Comparison of ENCODE assay signal across 17 cellular contexts in the genomic region with DNA sequence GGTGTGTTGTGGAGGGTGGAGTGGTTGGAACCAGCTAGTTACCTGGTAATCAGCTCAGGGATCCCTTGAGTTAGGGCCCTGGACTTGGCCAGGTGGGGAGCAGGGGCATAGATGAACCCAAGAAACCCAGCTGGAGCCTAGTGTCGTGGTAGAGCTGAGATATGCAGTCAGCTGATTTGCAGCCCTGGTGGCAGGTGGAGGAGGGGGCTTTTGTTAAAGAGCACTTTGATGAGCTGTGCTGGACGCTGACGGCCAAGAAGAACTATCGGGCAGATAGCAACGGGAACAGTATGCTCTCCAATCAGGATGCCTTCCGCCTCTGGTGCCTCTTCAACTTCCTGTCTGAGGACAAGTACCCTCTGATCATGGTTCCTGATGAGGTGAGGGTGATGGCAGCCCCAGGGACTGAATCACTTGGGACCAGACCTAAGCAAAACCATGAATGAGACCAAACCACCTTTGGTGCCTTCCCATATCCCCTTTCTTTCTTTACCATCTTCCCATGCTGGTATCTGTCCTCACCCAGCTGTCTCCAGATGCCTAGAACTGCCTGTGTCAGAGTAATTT. TPM values are rescaled to one million over a fixed set of nuclear protein-coding genes. Genes with fewer than 3 reads are reported as not detected.
DNase-seq lines count a peak whose midpoint lies in the region; ATAC-seq, FAIRE-seq and TF ChIP-seq lines count a peak whose summit lies in the region.
"Had no signal": no experiment of that assay in that cellular context is flagged by ENCODE, and none has a peak within 500 bp of the region (broad histone marks: within the 10 kb centered on the region; RNA-seq: fewer than 3 reads in every experiment).

No MANE protein-coding gene starts in this region.

- no peak for TF ChIP-seq CTCF in RWPE1 (conservative IDR thresholded peaks at IDR 0.05; ENCODE audit: low read depth)

- CTCF ChIA-PET in RWPE1 (lab: Yijun Ruan, JAX), result interaction anchor here (0.9 to 1.4 kb wide), 2 partner anchors 12 to 15 kb away, joined by 3 to 4 read pairs; a partner anchor contains a TSS

- peak overlapping the region; percentile 37 for H3K4me3 Mint-ChIP-seq in activated T-cell treated with anti-CD3 and anti-CD28 coated beads, Interleukin-2, amount 50 U/mL, for 24 hours
- peak overlapping the region; percentile 75 for H3K4me3 Mint-ChIP-seq in central memory CD8-positive, alpha-beta T cell
- H3K4me3 Mint-ChIP-seq: GM23338 had no signal

- DNase-seq in activated T-cell treated with anti-CD3 and anti-CD28 coated beads, Interleukin-2, amount 50 U/mL, for 24 hours, result peak; percentile 55
- DNase-seq in activated T-cell treated with anti-CD3 and anti-CD28 coated beads, Interleukin-2, amount 50 U/mL, for 1 hour, result no peak
- DNase-seq in RWPE1 (ENCODE audit: low spot score) (no peak), NCI-H510A (lab: John Stamatoyannopoulos, UW) (no peak), SHP77 treated with DMSO at 0.1 percent for 48 hours (lab: John Stamatoyannopoulos, UW) (no peak), small intestine (no peak)
- no peak for DNase-seq in central memory CD8-positive, alpha-beta T cell (ENCODE audit: low spot score in 2 of 2)
- peak; percentile 50 for DNase-seq in stimulated activated CD8-positive, alpha-beta memory T cell treated with anti-CD3 and anti-CD28 coated beads, Interleukin-4, amount 100 ng/mL, for 48 hours
- DNase-seq: dermis blood vessel endothelial cell, DMS79 treated with DMSO at 0.1 percent for 48 hours, NCI-H1105, SHP77, uterus had no signal

- H3K9me3 ChIP-seq in small intestine (ENCODE audit: control insufficient read depth, low read depth), result no peaks in the 10 kb centered on the region
- H3K9me3 ChIP-seq: sigmoid colon, uterus had no signal

- no peak overlapping the region for H3K4me3 ChIP-seq in small intestine (ENCODE audit: low read depth in 1 of 2, low read length in 2 of 2)
- H3K4me3 ChIP-seq: GM23338, sigmoid colon, uterus had no signal

- POLR2A ChIA-PET in RWPE1 (lab: Yijun Ruan, JAX; ENCODE audit: low non-redundant PET), result interaction anchor here (0.6 kb wide), 1 partner anchor 37 kb away, joined by 3 read pairs; no protein-coding TSS in a partner anchor

- no peaks in the 10 kb centered on the region for H3K36me3 ChIP-seq in small intestine (ENCODE audit: control insufficient read depth in 2 of 2, insufficient read depth in 2 of 2, low read length in 2 of 2)
- H3K36me3 ChIP-seq: sigmoid colon, uterus had no signal

- no peak for ATAC-seq in central memory CD8-positive, alpha-beta T cell (replicated peaks; ENCODE audit: extremely low read depth, poor library complexity, severe bottlenecking)
- ATAC-seq: GM23338 had no signal

- no peaks in the 10 kb centered on the region for H3K27me3 Mint-ChIP-seq in activated T-cell treated with anti-CD3 and anti-CD28 coated beads, Interleukin-2, amount 50 U/mL, for 24 hours
- H3K27me3 Mint-ChIP-seq in central memory CD8-positive, alpha-beta T cell, result no peaks in the 10 kb centered on the region

- H3K27me3 ChIP-seq in small intestine (ENCODE audit: control insufficient read depth in 2 of 2, insufficient read depth in 2 of 2, low read length in 2 of 2), result no peaks in the 10 kb centered on the region
- H3K27me3 ChIP-seq: sigmoid colon, uterus had no signal

- H3K36me3 Mint-ChIP-seq in activated T-cell treated with anti-CD3 and anti-CD28 coated beads, Interleukin-2, amount 50 U/mL, for 24 hours (ENCODE audit: low read depth), result peaks cover 85% of the 10 kb centered on the region
- peaks cover 60% of the 10 kb centered on the region for H3K36me3 Mint-ChIP-seq in central memory CD8-positive, alpha-beta T cell (ENCODE audit: insufficient read depth)

- peak overlapping the region; percentile 96 for H3K27ac Mint-ChIP-seq in activated T-cell treated with anti-CD3 and anti-CD28 coated beads, Interleukin-2, amount 50 U/mL, for 24 hours
- peak overlapping the region; percentile 93 for H3K27ac Mint-ChIP-seq in central memory CD8-positive, alpha-beta T cell (ENCODE audit: low read depth)
- H3K27ac Mint-ChIP-seq: GM23338 had no signal

- 75 to 82% (median 77%) methylated on average over 6 of the region's 6 CpGs for WGBS in small intestine, 3 donors

- H3K27ac ChIP-seq in RWPE1 (peak overlapping the region; percentile 9; the same call in 1 of the 2 replicates), small intestine (ENCODE audit: low read depth in 1 of 2, low read length in 1 of 2) (peak overlapping the region in 1 of 2 donors; percentile 35)
- H3K27ac ChIP-seq: sigmoid colon, uterus had no signal

- H3K9me3 Mint-ChIP-seq in activated T-cell treated with anti-CD3 and anti-CD28 coated beads, Interleukin-2, amount 50 U/mL, for 24 hours, result no peaks in the 10 kb centered on the region
- H3K9me3 Mint-ChIP-seq in central memory CD8-positive, alpha-beta T cell, result no peaks in the 10 kb centered on the region
- H3K9me3 Mint-ChIP-seq: GM23338 had no signal

- H3K4me1 ChIP-seq in small intestine (ENCODE audit: control insufficient read depth in 2 of 2, insufficient read depth in 1 of 2, low read depth in 1 of 2, low read length in 1 of 2), result no peaks in the 10 kb centered on the region
- H3K4me1 ChIP-seq: sigmoid colon, uterus had no signal

- peaks cover 85% of the 10 kb centered on the region for H3K4me1 Mint-ChIP-seq in activated T-cell treated with anti-CD3 and anti-CD28 coated beads, Interleukin-2, amount 50 U/mL, for 24 hours (ENCODE audit: low read depth)
- H3K4me1 Mint-ChIP-seq in central memory CD8-positive, alpha-beta T cell, result peaks cover 84% of the 10 kb centered on the region
- H3K4me1 Mint-ChIP-seq: GM23338 had no signal

- FAIRE-seq in small intestine (lab: Jason Lieb, UNC), result no peak
- FAIRE-seq: HTR-8/SVneo, islet of Langerhans had no signal

RNA-seq across cellular contexts. Expression of a gene that starts 12.7 kb away (rescaled TPM):
- polyA plus RNA-seq in small intestine, result 10 to 100 TPM in 1 of 3 donors, 1 to 10 TPM in 2; 4.7 to 16.2 (median 9.5) TPM

RNA-seq across cellular contexts. Expression of a gene that starts 32.0 kb away (rescaled TPM):
- 10 to 100 TPM in 2 of 3 donors, 1 to 10 TPM in 1; 7.8 to 14.7 (median 13.0) TPM for polyA plus RNA-seq in small intestine

RNA-seq across cellular contexts. Expression of a gene that starts 50.8 kb away (rescaled TPM):
- 10 to 100 TPM; 16.2 to 24.8 (median 24.0) TPM for polyA plus RNA-seq in small intestine

Comparison
In these comparisons a context has a peak if more than half of its experiments do, and no peak if none do; other contexts are left out.
1. DNase-seq: peak in activated T-cell treated with anti-CD3 and anti-CD28 coated beads, Interleukin-2, amount 50 U/mL, for 24 hours (single experiment) and stimulated activated CD8-positive, alpha-beta memory T cell treated with anti-CD3 and anti-CD28 coated beads, Interleukin-4, amount 100 ng/mL, for 48 hours (single experiment); none in activated T-cell treated with anti-CD3 and anti-CD28 coated beads, Interleukin-2, amount 50 U/mL, for 1 hour (single experiment), RWPE1 (single experiment), central memory CD8-positive, alpha-beta T cell (0 of 2), NCI-H510A (single experiment), SHP77 treated with DMSO at 0.1 percent for 48 hours (single experiment) and small intestine (single experiment).